In genomic region chr11:32829157-32829679, GRCh38 we compare ENCODE assay signal across 8 cellular contexts. TPM values are rescaled to one million over a fixed set of nuclear protein-coding genes. Genes with fewer than 3 reads are reported as not detected.
DNase-seq lines count a peak whose midpoint lies in the region; ATAC-seq and TF ChIP-seq lines count a peak whose summit lies in the region.

No MANE protein-coding gene starts in this region.

- H2AFZ ChIP-seq in Karpas-422 (ENCODE audit: low read length): peak overlapping the region; percentile 71

- H3K27ac ChIP-seq in Karpas-422 (ENCODE audit: low read length): no peak overlapping the region
- peak overlapping the region; percentile 84 for H3K27ac ChIP-seq in lower lobe of right lung
- peak overlapping the region; percentile 74 to 93 (median 86) for H3K27ac ChIP-seq in transverse colon

- ATAC-seq in GM21515 (IDR thresholded peaks at IDR 0.05; ENCODE audit: unreplicated experiment) (peak; percentile 41), lower lobe of right lung (peak; percentile 47 to 69)

- H3K9me3 ChIP-seq in Karpas-422 (ENCODE audit: low read length) (no peaks in the 10 kb centered on the region), lower lobe of right lung (no peaks in the 10 kb centered on the region), transverse colon (no peaks in the 10 kb centered on the region)

- H3K27me3 ChIP-seq in Karpas-422 (ENCODE audit: low read length) (no peaks in the 10 kb centered on the region), lower lobe of right lung (ENCODE audit: low read depth) (no peaks in the 10 kb centered on the region), transverse colon (peaks cover 13% of the 10 kb centered on the region)

- H3K27me3 Mint-ChIP-seq in brain: peaks cover 71% of the 10 kb centered on the region

- H3K4me2 ChIP-seq in Karpas-422 (ENCODE audit: low read depth, low read length, poor library complexity, severe bottlenecking): peak overlapping the region; percentile 79

- H3K79me2 ChIP-seq in Karpas-422 (ENCODE audit: low read length): no peaks in the 10 kb centered on the region

- peaks cover 17% of the 10 kb centered on the region for H3K4me1 Mint-ChIP-seq in brain

- no peak overlapping the region for H3K27ac Mint-ChIP-seq in brain

- in situ Hi-C loops in transverse colon (cut with MboI; ENCODE audit: low pct_ligation_motif_present in 1 of 4, low pct_unique_long_range_greater_than_20kb in 1 of 4, low sequenced_read_pairs in 3 of 4): no loop called here

- peak overlapping the region; percentile 51 for H3K9ac ChIP-seq in Karpas-422 (ENCODE audit: low read length)

- no peaks in the 10 kb centered on the region for H4K20me1 ChIP-seq in Karpas-422 (ENCODE audit: insufficient read depth, low read depth, low read length)

- no peaks in the 10 kb centered on the region for H3K9me2 ChIP-seq in Karpas-422 (replicated peaks; ENCODE audit: insufficient read depth, low read length)

- intact Hi-C loops in lower lobe of right lung (cut with DNase I) (no loop called here), transverse colon (cut with DNase I; ENCODE audit: low total_unique reads) (no loop called here), posterior cingulate gyrus (cut with DNase I) (no loop called here)

- no peaks in the 10 kb centered on the region for H3K9me3 Mint-ChIP-seq in brain

- H3K36me3 Mint-ChIP-seq in brain: no peaks in the 10 kb centered on the region

- no peak for TF ChIP-seq EP300 in transverse colon (IDR thresholded peaks at IDR 0.05; ENCODE audit: low read depth)

- peak; percentile 79 for TF ChIP-seq POLR2A in transverse colon (IDR thresholded peaks at IDR 0.05)

- TF ChIP-seq CTCF in GM10266 (IDR thresholded peaks at IDR 0.05; ENCODE audit: control insufficient read depth, insufficient read depth, low read depth, missing control alignments) (no peak), brain (conservative IDR thresholded peaks at IDR 0.05) (no peak), lower lobe of right lung (IDR thresholded peaks at IDR 0.05) (no peak), transverse colon (IDR thresholded peaks at IDR 0.05) (no peak)

- H3K4me3 ChIP-seq in Karpas-422 (ENCODE audit: low read length): peak overlapping the region; percentile 65
- peak overlapping the region; percentile 86 for H3K4me3 ChIP-seq in lower lobe of right lung
- peak overlapping the region; percentile 52 to 99 (median 64) for H3K4me3 ChIP-seq in transverse colon

- peak overlapping the region; percentile 80 to 88 (median 86) for H3K4me3 Mint-ChIP-seq in brain

- DNase-seq in GM10266 (ENCODE audit: extremely low spot score) (peak; percentile 66), Karpas-422 (no peak), lower lobe of right lung (no peak), transverse colon (no peak), NCI-H1105 treated with DMSO at 0.1 percent for 48 hours (lab: John Stamatoyannopoulos, UW) (no peak), posterior cingulate gyrus (no peak)

- WGBS in transverse colon (ENCODE audit: low coverage in 1 of 2), 2 donors: 4 to 7% methylated on average over 6 to 12 of the region's 12 CpGs

- H3K36me3 ChIP-seq in Karpas-422 (ENCODE audit: insufficient read depth, low read length) (no peaks in the 10 kb centered on the region), lower lobe of right lung (peaks cover 6% of the 10 kb centered on the region), transverse colon (no peaks in the 10 kb centered on the region)

- peaks cover 15% of the 10 kb centered on the region for H3K4me1 ChIP-seq in Karpas-422 (ENCODE audit: low read length)
- peaks cover 8% of the 10 kb centered on the region for H3K4me1 ChIP-seq in lower lobe of right lung
- H3K4me1 ChIP-seq in transverse colon: peaks cover 0 to 21% (median 8%) of the 10 kb centered on the region in 4 donors

RNA-seq across cellular contexts. Expression of gene PRRG4, which starts 0.5 kb away (rescaled TPM):
- 0.11 and 0.19 TPM in 2 replicates for total RNA-seq in Karpas-422 (2014; rRNA removed; shearing (Covaris generic); ENCODE audit: low replicate concordance)
- polyA plus RNA-seq in brain (ENCODE audit: insufficient read depth, low read depth, low replicate concordance): 0.90 TPM
- total RNA-seq in lower lobe of right lung (12.0 TPM), transverse colon (10 to 100 TPM in 2 of 4 donors, 1 to 10 TPM in 2; 4.8 to 24.6 (median 15.9) TPM)

RNA-seq across cellular contexts. Expression of gene CCDC73, which starts 34.8 kb away (rescaled TPM):
- total RNA-seq in Karpas-422 (2014; rRNA removed; shearing (Covaris generic); ENCODE audit: low replicate concordance): 2.5 and 3.0 TPM in 2 replicates
- not detected for polyA plus RNA-seq in brain (ENCODE audit: insufficient read depth, low read depth, low replicate concordance)
- total RNA-seq in lower lobe of right lung (0.09 TPM), transverse colon (not detected)
